ENCODE assay signal across 14 cellular contexts in genomic region chr3:78872195-78872594, GRCh38.
DNase-seq lines count a peak whose midpoint lies in the region; ATAC-seq, FAIRE-seq and TF ChIP-seq lines count a peak whose summit lies in the region.
"Had no signal": no experiment of that assay in that cellular context is flagged by ENCODE, and none has a peak within 500 bp of the region (broad histone marks: within the 10 kb centered on the region; RNA-seq: fewer than 3 reads in every experiment).

No MANE protein-coding gene starts in this region.

- TF ChIP-seq CTCF in left ventricle myocardium inferior (IDR thresholded peaks at IDR 0.05; ENCODE audit: borderline replicate concordance) = no peak

- ATAC-seq in HG03280 (IDR thresholded peaks at IDR 0.05; ENCODE audit: unreplicated experiment) = no peak

- no peak overlapping the region for H3K4me3 Mint-ChIP-seq in activated CD4-positive, alpha-beta T cell treated with anti-CD3 and anti-CD28 coated beads, Interleukin-2, amount 10 ng/mL, durations not matched to agents 7 days and 5 days
- H3K4me3 Mint-ChIP-seq: activated naive CD8-positive, alpha-beta T cell treated with anti-CD3 and anti-CD28 coated beads, Interleukin-2, amount 10 ng/mL, durations not matched to agents 7 days and 5 days; T-helper 2 cell treated with Interferon-gamma antibody and Interleukin-4, amounts not matched to agents 5 μg/mL and 100 μg/mL, for 36 hours had no signal

- intact Hi-C loops in left ventricle myocardium inferior (cut with micrococcal nuclease) = no loop called here

- H4K91ac ChIP-seq in neuronal stem cell (ENCODE audit: low read depth, low read length, poor library complexity) = no peak overlapping the region

- H3K9me3 Mint-ChIP-seq in activated CD4-positive, alpha-beta T cell treated with anti-CD3 and anti-CD28 coated beads, Interleukin-2, amount 10 ng/mL, durations not matched to agents 7 days and 5 days = no peaks in the 10 kb centered on the region
- H3K9me3 Mint-ChIP-seq: activated naive CD8-positive, alpha-beta T cell treated with anti-CD3 and anti-CD28 coated beads, Interleukin-2, amount 10 ng/mL, durations not matched to agents 7 days and 5 days had no signal

- no peaks in the 10 kb centered on the region for H3K27me3 Mint-ChIP-seq in activated CD4-positive, alpha-beta T cell treated with anti-CD3 and anti-CD28 coated beads, Interleukin-2, amount 10 ng/mL, durations not matched to agents 7 days and 5 days
- H3K27me3 Mint-ChIP-seq: activated naive CD8-positive, alpha-beta T cell treated with anti-CD3 and anti-CD28 coated beads, Interleukin-2, amount 10 ng/mL, durations not matched to agents 7 days and 5 days had no signal

- no peak overlapping the region for H3K9ac ChIP-seq in neuronal stem cell (ENCODE audit: low read depth, low read length, poor library complexity)

- H3K4ac ChIP-seq in neuronal stem cell (ENCODE audit: low read length) = no peak overlapping the region

- no peaks in the 10 kb centered on the region for H3K79me1 ChIP-seq in neuronal stem cell (ENCODE audit: low read depth, low read length)

- H2BK120ac ChIP-seq in neuronal stem cell (ENCODE audit: low read depth, low read length) = no peak overlapping the region

- DNase-seq in H54 (ENCODE audit: insufficient read length, low spot score) (no peak), SJSA1 (ENCODE audit: low read depth in 1 of 2, low spot score in 2 of 2) (peak in 1 of 2 experiments; percentile 24), left ventricle myocardium inferior (no peak), neuronal stem cell (ENCODE audit: low spot score) (peak; percentile 27), cerebellar nuclear complex (lab: John Stamatoyannopoulos, UW) (no peak)
- DNase-seq in activated CD4-positive, alpha-beta T cell treated with anti-CD3 and anti-CD28 coated beads, Interleukin-2, amount 10 ng/mL, durations not matched to agents 7 days and 5 days = no peak
- no peak for DNase-seq in stimulated activated CD4-positive, alpha-beta T cell treated with anti-CD3 and anti-CD28 coated beads, Interleukin-2, amount 100 ng/mL, for 24 hours
- DNase-seq: activated naive CD8-positive, alpha-beta T cell treated with anti-CD3 and anti-CD28 coated beads, Interleukin-2, amount 10 ng/mL, durations not matched to agents 7 days and 5 days; NK-92 treated with Interleukin-12 subunit alpha and Interleukin-12 subunit beta, amount 100 ng/mL, for 24 hours; occipital lobe; stimulated activated CD4-positive, alpha-beta T cell treated with anti-CD3 and anti-CD28 coated beads, Interleukin-1b, Interleukin-23, amount 100 ng/mL, for 48 hours; stimulated activated naive CD4-positive, alpha-beta T cell had no signal

- no peak overlapping the region for H3K23ac ChIP-seq in neuronal stem cell (ENCODE audit: low read depth, low read length, poor library complexity)

- TF ChIP-seq POLR2A in H54 (IDR thresholded peaks at IDR 0.05; ENCODE audit: low read depth, low read length) = no peak

- no peak overlapping the region for H2BK15ac ChIP-seq in neuronal stem cell (ENCODE audit: low read length)

- WGBS in neuronal stem cell (ENCODE audit: extremely low coverage in 2 of 2, insufficient read length in 2 of 2, insufficient replicate concordance in 1 of 2), 2 donors = no CpG with 5 or more reads among the region's 3 CpGs

- no peaks in the 10 kb centered on the region for H3K36me3 Mint-ChIP-seq in activated CD4-positive, alpha-beta T cell treated with anti-CD3 and anti-CD28 coated beads, Interleukin-2, amount 10 ng/mL, durations not matched to agents 7 days and 5 days (ENCODE audit: low read depth)
- H3K36me3 Mint-ChIP-seq: activated naive CD8-positive, alpha-beta T cell treated with anti-CD3 and anti-CD28 coated beads, Interleukin-2, amount 10 ng/mL, durations not matched to agents 7 days and 5 days had no signal

- H2AFZ ChIP-seq in neuronal stem cell (ENCODE audit: low read length) = peak overlapping the region; percentile 46

- H3K14ac ChIP-seq in neuronal stem cell (ENCODE audit: low read length) = no peak overlapping the region

- H3K27ac Mint-ChIP-seq in activated CD4-positive, alpha-beta T cell treated with anti-CD3 and anti-CD28 coated beads, Interleukin-2, amount 10 ng/mL, durations not matched to agents 7 days and 5 days = no peak overlapping the region
- H3K27ac Mint-ChIP-seq: activated naive CD8-positive, alpha-beta T cell treated with anti-CD3 and anti-CD28 coated beads, Interleukin-2, amount 10 ng/mL, durations not matched to agents 7 days and 5 days; T-helper 2 cell treated with Interferon-gamma antibody and Interleukin-4, amounts not matched to agents 5 μg/mL and 100 μg/mL, for 36 hours had no signal

- peak overlapping the region; percentile 12 for H3K27ac ChIP-seq in SJSA1
- no peak overlapping the region for H3K27ac ChIP-seq in left ventricle myocardium inferior (replicated peaks)
- no peak overlapping the region for H3K27ac ChIP-seq in neuronal stem cell (replicated peaks; ENCODE audit: low read length)

- H2BK5ac ChIP-seq in neuronal stem cell (ENCODE audit: low read length) = no peak overlapping the region

- no peaks in the 10 kb centered on the region for H3K4me1 Mint-ChIP-seq in activated CD4-positive, alpha-beta T cell treated with anti-CD3 and anti-CD28 coated beads, Interleukin-2, amount 10 ng/mL, durations not matched to agents 7 days and 5 days

- H3K27me3 ChIP-seq in SJSA1 (replicated peaks) (no peaks in the 10 kb centered on the region), left ventricle myocardium inferior (ENCODE audit: low read depth) (no peaks in the 10 kb centered on the region), neuronal stem cell (ENCODE audit: control insufficient read depth in 3 of 3, insufficient read depth in 3 of 3, low read depth in 1 of 3, low read length in 3 of 3) (no peaks in the 10 kb centered on the region)

- H3K4me2 ChIP-seq in neuronal stem cell (ENCODE audit: insufficient read depth, low read length, poor library complexity, severe bottlenecking) = no peak overlapping the region

- no peak overlapping the region for H3K18ac ChIP-seq in neuronal stem cell (ENCODE audit: low read length)

- H4K8ac ChIP-seq in neuronal stem cell (ENCODE audit: low read depth, low read length) = no peak overlapping the region

- H2BK12ac ChIP-seq in neuronal stem cell (ENCODE audit: low read length) = no peak overlapping the region

- H3K9me3 ChIP-seq in SJSA1 (replicated peaks) (no peaks in the 10 kb centered on the region), left ventricle myocardium inferior (replicated peaks) (peaks cover 4% of the 10 kb centered on the region), neuronal stem cell (replicated peaks in 1 of 2; ENCODE audit: control insufficient read depth in 2 of 2, insufficient read depth in 1 of 2, low read depth in 1 of 2, low read length in 2 of 2) (peaks cover 0 to 2% of the 10 kb centered on the region in 2 donors)

- POLR2A ChIA-PET in activated CD4-positive, alpha-beta T cell treated with anti-CD3 and anti-CD28 coated beads, Interleukin-2, amount 10 ng/mL, durations not matched to agents 7 days and 5 days (lab: Charles Lee) = no interaction called here

- H3K4me3 ChIP-seq in SJSA1 (no peak overlapping the region), left ventricle myocardium inferior (peak overlapping the region; percentile 13), neuronal stem cell (ENCODE audit: low read length in 2 of 2) (no peak overlapping the region)

- H3K4me1 ChIP-seq in SJSA1 (replicated peaks) (peaks cover 33% of the 10 kb centered on the region), left ventricle myocardium inferior (peaks cover 20% of the 10 kb centered on the region), neuronal stem cell (ENCODE audit: control insufficient read depth in 2 of 2, insufficient read depth in 1 of 2, low read depth in 1 of 2, low read length in 2 of 2) (peaks cover 7 to 43% of the 10 kb centered on the region in 2 donors)

- H2AK5ac ChIP-seq in neuronal stem cell (ENCODE audit: low read depth, low read length) = no peak overlapping the region

- FAIRE-seq in H54 (lab: Jason Lieb, UNC) = peak; percentile 71

- CTCF ChIA-PET in activated CD4-positive, alpha-beta T cell treated with anti-CD3 and anti-CD28 coated beads, Interleukin-2, amount 10 ng/mL, durations not matched to agents 7 days and 5 days (lab: Charles Lee) = no interaction called here

- H3K36me3 ChIP-seq in SJSA1 = no peaks in the 10 kb centered on the region
- H3K36me3 ChIP-seq in left ventricle myocardium inferior = no peaks in the 10 kb centered on the region
- no peaks in the 10 kb centered on the region for H3K36me3 ChIP-seq in neuronal stem cell (replicated peaks in 1 of 2; ENCODE audit: control insufficient read depth in 2 of 2, insufficient read depth in 2 of 2, low read length in 2 of 2)
